Comparison of ENCODE assay signal across 1 cellular context in genomic region chr20:50259705-50260479, GRCh38.
A peak's percentile ranks its signal among the peaks of the same experiment; 100 is the strongest.
TF ChIP-seq lines count a peak whose summit lies in the region.

No MANE protein-coding gene starts in this region.

TF ChIP-seq in K562, 482 proteins besides CTCF, POLR2A, EP300 and RAD21 (continued from another document):
- TF ChIP-seq, protein P1, sequence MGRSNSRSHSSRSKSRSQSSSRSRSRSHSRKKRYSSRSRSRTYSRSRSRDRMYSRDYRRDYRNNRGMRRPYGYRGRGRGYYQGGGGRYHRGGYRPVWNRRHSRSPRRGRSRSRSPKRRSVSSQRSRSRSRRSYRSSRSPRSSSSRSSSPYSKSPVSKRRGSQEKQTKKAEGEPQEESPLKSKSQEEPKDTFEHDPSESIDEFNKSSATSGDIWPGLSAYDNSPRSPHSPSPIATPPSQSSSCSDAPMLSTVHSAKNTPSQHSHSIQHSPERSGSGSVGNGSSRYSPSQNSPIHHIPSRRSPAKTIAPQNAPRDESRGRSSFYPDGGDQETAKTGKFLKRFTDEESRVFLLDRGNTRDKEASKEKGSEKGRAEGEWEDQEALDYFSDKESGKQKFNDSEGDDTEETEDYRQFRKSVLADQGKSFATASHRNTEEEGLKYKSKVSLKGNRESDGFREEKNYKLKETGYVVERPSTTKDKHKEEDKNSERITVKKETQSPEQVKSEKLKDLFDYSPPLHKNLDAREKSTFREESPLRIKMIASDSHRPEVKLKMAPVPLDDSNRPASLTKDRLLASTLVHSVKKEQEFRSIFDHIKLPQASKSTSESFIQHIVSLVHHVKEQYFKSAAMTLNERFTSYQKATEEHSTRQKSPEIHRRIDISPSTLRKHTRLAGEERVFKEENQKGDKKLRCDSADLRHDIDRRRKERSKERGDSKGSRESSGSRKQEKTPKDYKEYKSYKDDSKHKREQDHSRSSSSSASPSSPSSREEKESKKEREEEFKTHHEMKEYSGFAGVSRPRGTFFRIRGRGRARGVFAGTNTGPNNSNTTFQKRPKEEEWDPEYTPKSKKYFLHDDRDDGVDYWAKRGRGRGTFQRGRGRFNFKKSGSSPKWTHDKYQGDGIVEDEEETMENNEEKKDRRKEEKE (IDR thresholded peaks at IDR 0.05; ENCODE audit: borderline replicate concordance in 1 of 2, control insufficient read depth in 1 of 2, low read depth in 2 of 2, low read length in 1 of 2): peak in 1 of 2 experiments; percentile 81; a peak in 1 of 4 replicates
- peak; percentile 66 for TF ChIP-seq ARHGAP35 (IDR thresholded peaks at IDR 0.05; ENCODE audit: partially characterized antibody)
- TF ChIP-seq FOXK2 (conservative IDR thresholded peaks at IDR 0.05 in 1 of 2, IDR thresholded peaks at IDR 0.05 in 1 of 2; ENCODE audit: low read depth in 2 of 2): peak; percentile 50 to 61; a peak in 2 of 4 replicates
- TF ChIP-seq SLC30A9 (CRISPR knock-in tag; IDR thresholded peaks at IDR 0.05): no peak
- peak; percentile 49; the same call in 1 of the 2 replicates for TF ChIP-seq SMARCE1 (IDR thresholded peaks at IDR 0.05)
- TF ChIP-seq NCOA1 (IDR thresholded peaks at IDR 0.05; ENCODE audit: low read depth): 0 out of 2 replicates have a peak, but pooled peaks have one; percentile 12
